In genomic region chr22:20982563-20982882, GRCh38 we compare ENCODE assay signal across 8 cellular contexts. TPM values are rescaled to one million over a fixed set of nuclear protein-coding genes. Genes with fewer than 3 reads are reported as not detected.
DNase-seq lines count a peak whose midpoint lies in the region; ATAC-seq and TF ChIP-seq lines count a peak whose summit lies in the region.

No MANE protein-coding gene starts in this region.

- H3K4me3 ChIP-seq in AG04450 (ENCODE audit: low read depth, low read length) (peak overlapping the region; percentile 92), HCT116 (replicated peaks in 1 of 2; ENCODE audit: low read depth in 1 of 2, low read length in 2 of 2) (peak overlapping the region; percentile 77 to 89), hepatocyte (peak overlapping the region; percentile 55)

- H3K27ac ChIP-seq in AG04450 (ENCODE audit: low read depth, low read length) (peak overlapping the region; percentile 21), HCT116 (ENCODE audit: low read depth, low read length) (peak overlapping the region; percentile 80), hepatocyte (peak overlapping the region; percentile 0)

- intact Hi-C loops in HCT116 (cut with micrococcal nuclease) (loop anchor here (2.0 to 5.0 kb wide), 2 partner anchors 20 to 180 kb away; partner anchors contain the start of gene THAP7), activated B cell treated with CpG ODN at 0.5 μM for 24 hours (cut with micrococcal nuclease) (loop anchor here (1.0 kb wide), 1 partner anchor 20 kb away; the partner anchor contains the start of gene THAP7)

- peaks cover 2% of the 10 kb centered on the region for H3K9me3 Mint-ChIP-seq in activated B cell treated with CpG ODN at 0.5 μM for 24 hours
- peaks cover 3% of the 10 kb centered on the region for H3K9me3 Mint-ChIP-seq in stimulated activated memory B cell treated with anti-CD40 and anti-IgM and Interleukin-4, amounts not matched to agents 10 μg/mL and 1 μg/mL and 100 μg/mL, for 72 hours

- TF ChIP-seq CTCF in AG04450 (IDR thresholded peaks at IDR 0.05; ENCODE audit: low read depth, low read length) (no peak), HCT116 (IDR thresholded peaks at IDR 0.05 in 2 of 3, conservative IDR thresholded peaks at IDR 0.05 in 1 of 3; ENCODE audit: borderline replicate concordance in 1 of 3, insufficient read depth in 1 of 3, low read depth in 2 of 3, low read length in 2 of 3) (no peak), activated B cell treated with CpG ODN at 0.5 μM for 24 hours (IDR thresholded peaks at IDR 0.05) (no peak), hepatocyte (IDR thresholded peaks at IDR 0.05; ENCODE audit: poor library complexity) (no peak)

- no peak for TF ChIP-seq POLR2A in HCT116 (IDR thresholded peaks at IDR 0.05; ENCODE audit: borderline replicate concordance, extremely low read depth, insufficient read depth, insufficient read length)

- H3K27me3 Mint-ChIP-seq in activated B cell treated with CpG ODN at 0.5 μM for 24 hours = no peaks in the 10 kb centered on the region
- H3K27me3 Mint-ChIP-seq in stimulated activated memory B cell treated with anti-CD40 and anti-IgM and Interleukin-4, amounts not matched to agents 10 μg/mL and 1 μg/mL and 100 μg/mL, for 72 hours = no peaks in the 10 kb centered on the region

- H3K27me3 ChIP-seq in AG04450 (ENCODE audit: control insufficient read depth, insufficient read depth, low read length) = no peaks in the 10 kb centered on the region
- no peaks in the 10 kb centered on the region for H3K27me3 ChIP-seq in HCT116 (ENCODE audit: insufficient read depth, low read length)
- no peaks in the 10 kb centered on the region for H3K27me3 ChIP-seq in hepatocyte

- peaks cover 26% of the 10 kb centered on the region for H3K36me3 Mint-ChIP-seq in activated B cell treated with CpG ODN at 0.5 μM for 24 hours (ENCODE audit: low read depth)
- H3K36me3 Mint-ChIP-seq in stimulated activated memory B cell treated with anti-CD40 and anti-IgM and Interleukin-4, amounts not matched to agents 10 μg/mL and 1 μg/mL and 100 μg/mL, for 72 hours = peaks cover 20% of the 10 kb centered on the region

- H3K4me1 Mint-ChIP-seq in activated B cell treated with CpG ODN at 0.5 μM for 24 hours = peaks cover 31% of the 10 kb centered on the region
- peaks cover 49% of the 10 kb centered on the region for H3K4me1 Mint-ChIP-seq in stimulated activated memory B cell treated with anti-CD40 and anti-IgM and Interleukin-4, amounts not matched to agents 10 μg/mL and 1 μg/mL and 100 μg/mL, for 72 hours

- BruUV-seq in HCT116 (replicated peaks; lab: Mats Ljungman, UMichigan) = TSS peak; percentile 50

- TF ChIP-seq RAD21 in HCT116 (IDR thresholded peaks at IDR 0.05; ENCODE audit: low read depth) = no peak

- no peaks in the 10 kb centered on the region for H3K9me2 ChIP-seq in HCT116 (ENCODE audit: insufficient read depth)
- no peaks in the 10 kb centered on the region for H3K9me2 ChIP-seq in hepatocyte (replicated peaks; ENCODE audit: insufficient read depth)

- H4K20me1 ChIP-seq in HCT116 (ENCODE audit: insufficient read depth) (no peaks in the 10 kb centered on the region), hepatocyte (ENCODE audit: insufficient read depth, poor library complexity, severe bottlenecking) (no peaks in the 10 kb centered on the region)

- ATAC-seq in HCT116 (peak; percentile 39), activated B cell treated with CpG ODN at 0.5 μM for 24 hours (ENCODE audit: low read depth) (no peak), HG03439 (IDR thresholded peaks at IDR 0.05; ENCODE audit: unreplicated experiment) (no peak)
- peak; percentile 24 for ATAC-seq in stimulated activated memory B cell treated with anti-CD40 and anti-IgM and Interleukin-4, amounts not matched to agents 10 μg/mL and 1 μg/mL and 100 μg/mL, for 72 hours

- H3K4me3 Mint-ChIP-seq in activated B cell treated with CpG ODN at 0.5 μM for 24 hours = peak overlapping the region; percentile 93
- peak overlapping the region; percentile 95 for H3K4me3 Mint-ChIP-seq in stimulated activated memory B cell treated with anti-CD40 and anti-IgM and Interleukin-4, amounts not matched to agents 10 μg/mL and 1 μg/mL and 100 μg/mL, for 72 hours

- WGBS in hepatocyte (ENCODE audit: low lambda C conversion rate, missing lambda C conversion rate) = 2% methylated on average over 8 of the region's 12 CpGs

- CTCF ChIA-PET in AG04450 (lab: Charles Lee) (interaction anchor here (0.6 to 1.9 kb wide), 8 partner anchors 24 to 781 kb away, joined by 3 to 6 read pairs (median 3); partner anchors contain the start of genes CRKL and P2RX6), HCT116 (lab: Charles Lee) (interaction anchor here (0.6 to 1.5 kb wide), 9 partner anchors 10 to 660 kb away, joined by 3 to 7 read pairs (median 4); no protein-coding TSS in a partner anchor), activated B cell treated with CpG ODN at 0.5 μM for 24 hours (lab: Charles Lee) (interaction anchor here (1.2 to 1.3 kb wide), 2 partner anchors 21 to 647 kb away, joined by 3 read pairs; no protein-coding TSS in a partner anchor)

- H2AFZ ChIP-seq in HCT116 (ENCODE audit: low read depth, low read length, poor library complexity, severe bottlenecking) (no peak overlapping the region), hepatocyte (peak overlapping the region; percentile 89)

- H3K27ac Mint-ChIP-seq in activated B cell treated with CpG ODN at 0.5 μM for 24 hours = peak overlapping the region; percentile 88
- H3K27ac Mint-ChIP-seq in stimulated activated memory B cell treated with anti-CD40 and anti-IgM and Interleukin-4, amounts not matched to agents 10 μg/mL and 1 μg/mL and 100 μg/mL, for 72 hours = peak overlapping the region; percentile 92

- DNase-seq in AG04450 (ENCODE audit: low read depth, low spot score) = no peak
- DNase-seq in HCT116 (ENCODE audit: low read depth, low spot score) = no peak
- no peak for DNase-seq in activated B cell treated with CpG ODN at 0.5 μM for 24 hours
- no peak for DNase-seq in hepatocyte (ENCODE audit: low spot score)
- DNase-seq in KG1 (lab: John Stamatoyannopoulos, UW) = no peak
- DNase-seq in SHP77 treated with DMSO at 0.1 percent for 48 hours (lab: John Stamatoyannopoulos, UW) = no peak

- H3K36me3 ChIP-seq in HCT116 (ENCODE audit: control insufficient read depth in 1 of 2, insufficient read depth in 2 of 2, low read length in 2 of 2) (peaks cover 4 to 9% of the 10 kb centered on the region in 2 experiments; a peak in 1 of 4 replicates), hepatocyte (replicated peaks; ENCODE audit: insufficient read depth, low read depth) (no peaks in the 10 kb centered on the region)

- H3K9me3 ChIP-seq in AG04450 (ENCODE audit: control insufficient read depth, insufficient read depth, low read length) (peaks cover 15% of the 10 kb centered on the region), HCT116 (ENCODE audit: control insufficient read depth in 1 of 2, insufficient read depth in 1 of 2, low read depth in 1 of 2, low read length in 2 of 2) (peaks cover 4 to 10% of the 10 kb centered on the region in 2 experiments; a peak in 1 of 4 replicates), hepatocyte (ENCODE audit: low read depth) (no peaks in the 10 kb centered on the region)

- H3K4me2 ChIP-seq in HCT116 (ENCODE audit: low read length) (peak overlapping the region; percentile 99), hepatocyte (peak overlapping the region; percentile 88)

- peaks cover 6 to 18% of the 10 kb centered on the region in 2 experiments; a peak in 2 of 4 replicates for H3K4me1 ChIP-seq in HCT116 (ENCODE audit: control insufficient read depth in 1 of 2, insufficient read depth in 2 of 2, low read length in 2 of 2)
- peaks cover 23% of the 10 kb centered on the region for H3K4me1 ChIP-seq in hepatocyte (ENCODE audit: insufficient read depth)

- RAD21 ChIA-PET in HCT116 (lab: Charles Lee; ENCODE audit: low non-redundant PET in 1 of 2, low total read pairs in 2 of 2, uncharacterized antibody in 2 of 2, unreplicated experiment in 2 of 2) = interaction anchor here in 1 of 2 experiments (0.5 kb wide), 1 partner anchor 167 kb away, joined by 5 read pairs; no protein-coding TSS in a partner anchor

- peak overlapping the region; percentile 93 for H3K9ac ChIP-seq in HCT116 (ENCODE audit: low read length)

- peaks cover 24% of the 10 kb centered on the region for H3K79me2 ChIP-seq in HCT116 (ENCODE audit: insufficient read depth, low read length)
- H3K79me2 ChIP-seq in hepatocyte = peaks cover 18% of the 10 kb centered on the region

- POLR2A ChIA-PET in AG04450 (lab: Yijun Ruan, JAX) = interaction anchor here (0.6 to 1.5 kb wide), 17 partner anchors 8 to 179 kb away, joined by 3 to 21 read pairs (median 4); partner anchors contain the start of genes CRKL, LRRC74B, P2RX6 and THAP7
- POLR2A ChIA-PET in HCT116 (lab: Charles Lee) = interaction anchor here (0.9 to 1.6 kb wide), 7 partner anchors 8 to 97 kb away, joined by 3 to 21 read pairs (median 5); no protein-coding TSS in a partner anchor
- POLR2A ChIA-PET in activated B cell treated with CpG ODN at 0.5 μM for 24 hours (lab: Charles Lee) = interaction anchor here (0.6 to 3.1 kb wide), 11 partner anchors 8 to 659 kb away, joined by 4 to 90 read pairs (median 5); partner anchors contain the start of genes AIFM3, CRKL, P2RX6 and SDF2L1

RNA-seq across cellular contexts. Expression of gene LZTR1, which starts 0.4 kb away (rescaled TPM):
- 28.3 and 32.3 TPM in 2 replicates for polyA plus RNA-seq in AG04450 (2011; rRNA removed)
- polyA minus RNA-seq in AG04450 (2011; rRNA and poly(A)+ RNA removed) = 51.6 and 64.2 TPM in 2 replicates
- 56.5 TPM for total RNA-seq in HCT116 (2021; ENCODE audit: unreplicated experiment)
- polyA plus RNA-seq in HCT116 (2012) = 23.9 and 24.7 TPM in 2 replicates
- total RNA-seq in activated B cell treated with CpG ODN at 0.5 μM for 24 hours = 79.2 and 89.3 TPM in 2 replicates
- total RNA-seq in hepatocyte = 28.1 and 41.3 TPM in 2 replicates
- polyA plus RNA-seq in hepatocyte = 50.4 and 65.4 TPM in 2 replicates

RNA-seq across cellular contexts. Expression of gene AIFM3, which starts 15.5 kb away (rescaled TPM):
- polyA plus RNA-seq in AG04450 (2011; rRNA removed) (0.15 and 0.27 TPM in 2 replicates), hepatocyte (1.7 and 2.1 TPM in 2 replicates)
- polyA minus RNA-seq in AG04450 (2011; rRNA and poly(A)+ RNA removed) = 0.26 and 0.41 TPM in 2 replicates
- total RNA-seq in HCT116 (2021; ENCODE audit: unreplicated experiment) (9.7 TPM), activated B cell treated with CpG ODN at 0.5 μM for 24 hours (0.86 and 1.3 TPM in 2 replicates), hepatocyte (1.3 and 3.1 TPM in 2 replicates)
- 5.6 and 5.8 TPM in 2 replicates for polyA plus RNA-seq in HCT116 (2012)

RNA-seq across cellular contexts. Expression of gene THAP7, which starts 19.4 kb away (rescaled TPM):
- polyA plus RNA-seq in AG04450 (2011; rRNA removed) (12.5 and 15.1 TPM in 2 replicates), hepatocyte (40.5 and 41.2 TPM in 2 replicates)
- 9.7 and 12.3 TPM in 2 replicates for polyA minus RNA-seq in AG04450 (2011; rRNA and poly(A)+ RNA removed)
- total RNA-seq in HCT116 (2021; ENCODE audit: unreplicated experiment) (27.7 TPM), activated B cell treated with CpG ODN at 0.5 μM for 24 hours (27.1 and 32.3 TPM in 2 replicates), hepatocyte (26.2 and 38.4 TPM in 2 replicates)
- polyA plus RNA-seq in HCT116 (2012) = 21.6 and 25.5 TPM in 2 replicates

RNA-seq across cellular contexts. Expression of gene P2RX6, which starts 32.4 kb away (rescaled TPM):
- polyA plus RNA-seq in AG04450 (2011; rRNA removed) = 1.7 and 1.9 TPM in 2 replicates
- 1.3 and 2.6 TPM in 2 replicates for polyA minus RNA-seq in AG04450 (2011; rRNA and poly(A)+ RNA removed)
- total RNA-seq in HCT116 (2021; ENCODE audit: unreplicated experiment) = 0.20 TPM
- polyA plus RNA-seq in HCT116 (2012) = 0.04 and 0.07 TPM in 2 replicates
- total RNA-seq in activated B cell treated with CpG ODN at 0.5 μM for 24 hours = 0.12 and 0.67 TPM in 2 replicates
- total RNA-seq in hepatocyte = 3.3 and 14.4 TPM in 2 replicates
- polyA plus RNA-seq in hepatocyte = 8.0 and 12.9 TPM in 2 replicates

RNA-seq across cellular contexts. Expression of gene SLC7A4, which starts 49.8 kb away (rescaled TPM):
- polyA plus RNA-seq in AG04450 (2011; rRNA removed) (0.11 and 0.24 TPM in 2 replicates), hepatocyte (494 and 496 TPM in 2 replicates)
- polyA minus RNA-seq in AG04450 (2011; rRNA and poly(A)+ RNA removed) = 0.30 TPM in 1 of 2 replicates, not detected in the other
- total RNA-seq in HCT116 (2021; ENCODE audit: unreplicated experiment) (not detected), activated B cell treated with CpG ODN at 0.5 μM for 24 hours (not detected in 2 replicates), hepatocyte (89.9 and 140 TPM in 2 replicates)
- polyA plus RNA-seq in HCT116 (2012) = not detected in 2 replicates

Comparison
In these comparisons a context has a peak if more than half of its experiments do, and no peak if none do; other contexts are left out.
1. H3K27ac ChIP-seq: peak in every context shown above with its lines; median percentile 80 in HCT116; 21 in AG04450; 0 in hepatocyte.
2. ATAC-seq: peak in HCT116 (single experiment) and stimulated activated memory B cell treated with anti-CD40 and anti-IgM and Interleukin-4, amounts not matched to agents 10 μg/mL and 1 μg/mL and 100 μg/mL, for 72 hours (single experiment); none in activated B cell treated with CpG ODN at 0.5 μM for 24 hours (single experiment) and HG03439 (single experiment).
3. Peak in every context shown above with its lines, with median percentiles within 50 percentile points of each other: H3K4me3 ChIP-seq.